Comparison of ENCODE assay signal across 26 cellular contexts in the genomic region with DNA sequence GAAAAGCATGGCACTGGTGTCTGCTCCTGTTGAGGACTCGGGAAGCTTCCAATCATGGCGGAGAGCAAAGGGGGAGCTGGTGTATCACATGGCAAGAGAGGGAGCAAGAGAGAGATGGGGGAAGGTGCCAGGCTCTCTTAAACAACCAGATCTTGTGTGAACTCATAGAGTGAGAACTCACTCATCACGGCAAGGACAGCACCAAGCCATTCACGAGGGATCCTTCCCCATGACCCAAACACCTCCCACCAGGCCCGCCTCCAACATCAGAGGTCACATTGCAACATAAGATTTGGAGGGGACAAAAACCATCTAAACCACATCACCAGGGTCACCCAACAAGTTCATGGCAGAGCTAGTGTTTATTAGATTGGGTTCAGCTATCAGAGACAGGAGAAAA.
DNase-seq lines count a peak whose midpoint lies in the region; ATAC-seq, FAIRE-seq and TF ChIP-seq lines count a peak whose summit lies in the region.
"Had no signal": no experiment of that assay in that cellular context is flagged by ENCODE, and none has a peak within 500 bp of the region (broad histone marks: within the 10 kb centered on the region; RNA-seq: fewer than 3 reads in every experiment).

No MANE protein-coding gene starts in this region.

- H3K27ac ChIP-seq in GM12878 (ENCODE audit: control insufficient read depth, insufficient read depth) (no peak overlapping the region), endodermal cell (ENCODE audit: low read depth, low read length) (no peak overlapping the region), ovary (no peak overlapping the region)
- H3K27ac ChIP-seq: A549, BLaER1 had no signal

- no peak for TF ChIP-seq CTCF in GM12878 (IDR thresholded peaks at IDR 0.05 in 2 of 3, conservative IDR thresholded peaks at IDR 0.05 in 1 of 3; ENCODE audit: control insufficient read depth in 2 of 3, extremely low read depth in 1 of 3, insufficient read depth in 1 of 3, low read depth in 3 of 3, low read length in 3 of 3)
- no peak for TF ChIP-seq CTCF in endodermal cell (conservative IDR thresholded peaks at IDR 0.05)
- TF ChIP-seq CTCF in ovary (IDR thresholded peaks at IDR 0.05): no peak

- H3K4me3 Mint-ChIP-seq in endodermal cell: no peak overlapping the region
- no peak overlapping the region for H3K4me3 Mint-ChIP-seq in natural killer cell treated with Interleukin-12 subunit alpha and Interleukin-12 subunit beta and Interleukin-15 and Interleukin-18, amount 100 ng/mL, for 72 hours
- H3K4me3 Mint-ChIP-seq: CD14-positive monocyte; CD4-positive, alpha-beta memory T cell; CD4-positive, CD25-positive, alpha-beta regulatory T cell; CD8-positive, alpha-beta memory T cell had no signal

- H3K27ac Mint-ChIP-seq in endodermal cell: no peak overlapping the region
- H3K27ac Mint-ChIP-seq in natural killer cell treated with Interleukin-12 subunit alpha and Interleukin-12 subunit beta and Interleukin-15 and Interleukin-18, amount 100 ng/mL, for 72 hours: no peak overlapping the region
- H3K27ac Mint-ChIP-seq: CD14-positive monocyte; CD4-positive, alpha-beta memory T cell; CD4-positive, CD25-positive, alpha-beta regulatory T cell; CD8-positive, alpha-beta memory T cell had no signal

- H3K4me1 ChIP-seq in GM12878 (ENCODE audit: control insufficient read depth, insufficient read depth, low read length): no peaks in the 10 kb centered on the region
- no peaks in the 10 kb centered on the region for H3K4me1 ChIP-seq in endodermal cell (ENCODE audit: control insufficient read depth, insufficient read depth, low read length)
- H3K4me1 ChIP-seq in ovary (ENCODE audit: insufficient read depth): no peaks in the 10 kb centered on the region
- H3K4me1 ChIP-seq: A549, BE2C had no signal

- RAD21 ChIA-PET in GM12878 (lab: Charles Lee; ENCODE audit: unreplicated experiment): no interaction called here

- H3K4me2 ChIP-seq in GM12878 (ENCODE audit: control insufficient read depth, insufficient read depth): no peak overlapping the region
- H3K4me2 ChIP-seq: A549 had no signal

- no peak for TF ChIP-seq RAD21 in GM12878 (IDR thresholded peaks at IDR 0.05; ENCODE audit: insufficient read depth, low read depth, low read length)

- peaks cover 5% of the 10 kb centered on the region for H3K4me1 Mint-ChIP-seq in endodermal cell
- H3K4me1 Mint-ChIP-seq in natural killer cell treated with Interleukin-12 subunit alpha and Interleukin-12 subunit beta and Interleukin-15 and Interleukin-18, amount 100 ng/mL, for 72 hours (ENCODE audit: low read depth in 2 of 2): no peaks in the 10 kb centered on the region
- H3K4me1 Mint-ChIP-seq: CD4-positive, CD25-positive, alpha-beta regulatory T cell; CD8-positive, alpha-beta memory T cell had no signal

- H3K79me2 ChIP-seq in GM12878 (ENCODE audit: control insufficient read depth, insufficient read depth, low read length): no peaks in the 10 kb centered on the region

- H3K36me3 ChIP-seq in GM12878 (ENCODE audit: control insufficient read depth in 2 of 2, insufficient read depth in 2 of 2, low read length in 1 of 2): no peaks in the 10 kb centered on the region
- H3K36me3 ChIP-seq in endodermal cell (ENCODE audit: control insufficient read depth, insufficient read depth, low read length): no peaks in the 10 kb centered on the region
- H3K36me3 ChIP-seq in ovary: no peaks in the 10 kb centered on the region
- H3K36me3 ChIP-seq: BE2C, BLaER1 had no signal

- no peak for TF ChIP-seq POLR2A in GM12878 (IDR thresholded peaks at IDR 0.05; ENCODE audit: low read depth, low read length)
- TF ChIP-seq POLR2A in ovary (IDR thresholded peaks at IDR 0.05): no peak

- H3K9me3 ChIP-seq in GM12878 (replicated peaks; ENCODE audit: control insufficient read depth, insufficient read depth, low read length): peaks cover 5% of the 10 kb centered on the region; the same call in 2 of the 3 replicates
- H3K9me3 ChIP-seq in endodermal cell (ENCODE audit: control insufficient read depth, low read length): peaks cover 12% of the 10 kb centered on the region
- H3K9me3 ChIP-seq in ovary: no peaks in the 10 kb centered on the region
- H3K9me3 ChIP-seq: BE2C had no signal

- H4K20me1 ChIP-seq in GM12878 (ENCODE audit: control insufficient read depth, insufficient read depth): no peaks in the 10 kb centered on the region
- H4K20me1 ChIP-seq: BLaER1 had no signal

- H2AFZ ChIP-seq in GM12878 (ENCODE audit: control insufficient read depth, low read depth, low read length): no peak overlapping the region

- no peak overlapping the region for H3K9ac ChIP-seq in GM12878 (ENCODE audit: control insufficient read depth, insufficient read depth, low read length)
- no peak overlapping the region for H3K9ac ChIP-seq in endodermal cell (ENCODE audit: extremely low read depth, low read length, poor library complexity, severe bottlenecking)
- H3K9ac ChIP-seq: BLaER1 had no signal

- peaks cover 9% of the 10 kb centered on the region for H3K36me3 Mint-ChIP-seq in endodermal cell (ENCODE audit: low read depth)
- H3K36me3 Mint-ChIP-seq in natural killer cell treated with Interleukin-12 subunit alpha and Interleukin-12 subunit beta and Interleukin-15 and Interleukin-18, amount 100 ng/mL, for 72 hours: peaks cover 19% of the 10 kb centered on the region
- H3K36me3 Mint-ChIP-seq: CD14-positive monocyte; CD4-positive, CD25-positive, alpha-beta regulatory T cell had no signal

- no peaks in the 10 kb centered on the region for H3K27me3 Mint-ChIP-seq in endodermal cell (ENCODE audit: insufficient read depth)
- H3K27me3 Mint-ChIP-seq in natural killer cell treated with Interleukin-12 subunit alpha and Interleukin-12 subunit beta and Interleukin-15 and Interleukin-18, amount 100 ng/mL, for 72 hours: peaks cover 0 to 16% of the 10 kb centered on the region in 2 donors
- H3K27me3 Mint-ChIP-seq: CD4-positive, alpha-beta memory T cell had no signal

- H3K27me3 ChIP-seq in GM12878 (replicated peaks in 1 of 2; ENCODE audit: control insufficient read depth in 2 of 2, insufficient read depth in 2 of 2, low read length in 1 of 2) (no peaks in the 10 kb centered on the region), endodermal cell (ENCODE audit: control insufficient read depth, insufficient read depth, low read length, poor library complexity, severe bottlenecking) (no peaks in the 10 kb centered on the region), ovary (no peaks in the 10 kb centered on the region)
- H3K27me3 ChIP-seq: BE2C had no signal

- no peak for DNase-seq in GM12878 (ENCODE audit: low read depth, low spot score)
- peak; percentile 23 for DNase-seq in endodermal cell
- DNase-seq in mesenteric fat pad (ENCODE audit: low spot score): peak; percentile 51
- no peak for DNase-seq in T-helper 1 cell
- DNase-seq in natural killer cell treated with Interleukin-12 subunit alpha and Interleukin-12 subunit beta and Interleukin-15 and Interleukin-18, amount 100 ng/mL, for 72 hours (ENCODE audit: low spot score): no peak
- DNase-seq in ovary: no peak
- DNase-seq: 8988T; ACHN; BE2C; C1 segment of cervical spinal cord; CD4-positive, alpha-beta memory T cell; CD4-positive, CD25-positive, alpha-beta regulatory T cell; CD8-positive, alpha-beta memory T cell; COR-L47; DMS 273 treated with DMSO at 0.1 percent for 48 hours; DMS153; DMS53; DMS79; DND-41; EL; GDM1 had no signal

- CTCF ChIA-PET in GM12878 (lab: Yijun Ruan, JAX): no interaction called here

- in situ Hi-C loops in GM12878 (cut with MboI): no loop called here

- WGBS in GM12878 (ENCODE audit: insufficient coverage, insufficient replicate concordance, low lambda C conversion rate, missing lambda C conversion rate): 43% methylated on average over 5 of the region's 5 CpGs
- 90 to 96% methylated on average over 2 to 4 of the region's 5 CpGs for WGBS in endodermal cell (ENCODE audit: insufficient coverage in 1 of 2, insufficient read length in 1 of 2), 2 experiments
- 90 to 93% (median 90%) methylated on average over 5 of the region's 5 CpGs for WGBS in ovary, 3 donors

- no TSS peak for BruUV-seq in GM12878 (replicated peaks; lab: Mats Ljungman, UMichigan)

- SMC1A ChIA-PET in GM12878 (lab: Charles Lee; ENCODE audit: uncharacterized antibody, unreplicated experiment): interaction anchor here (0.7 kb wide), 1 partner anchor 129 kb away, joined by 4 read pairs; no protein-coding TSS in a partner anchor

- peaks cover 43% of the 10 kb centered on the region for H3K9me3 Mint-ChIP-seq in endodermal cell
- peaks cover 14% of the 10 kb centered on the region for H3K9me3 Mint-ChIP-seq in natural killer cell treated with Interleukin-12 subunit alpha and Interleukin-12 subunit beta and Interleukin-15 and Interleukin-18, amount 100 ng/mL, for 72 hours

- TF ChIP-seq EP300 in GM12878 (IDR thresholded peaks at IDR 0.05; ENCODE audit: borderline replicate concordance in 1 of 2, control insufficient read depth in 1 of 2, low read depth in 2 of 2, low read length in 2 of 2) (no peak), ovary (IDR thresholded peaks at IDR 0.05) (no peak)

- H3K4me3 ChIP-seq in GM12878 (no peak overlapping the region), endodermal cell (ENCODE audit: low read length) (no peak overlapping the region), ovary (no peak overlapping the region)
- H3K4me3 ChIP-seq: A549, BLaER1 had no signal

- intact Hi-C loops in GM12878 (cut with micrococcal nuclease; ENCODE audit: unreplicated experiment) (loop anchor here (5.0 to 10.0 kb wide), 2 partner anchors 88 to 151 kb away; no protein-coding TSS in a partner anchor), ovary (cut with DNase I) (no loop called here)

- ATAC-seq in GM12878: no peak
- ATAC-seq in natural killer cell treated with Interleukin-12 subunit alpha and Interleukin-12 subunit beta and Interleukin-15 and Interleukin-18, amount 100 ng/mL, for 72 hours: no peak
- ATAC-seq: A549 had no signal

- POLR2A ChIA-PET in GM12878 (lab: Charles Lee): no interaction called here

- FAIRE-seq in GM12878 (lab: Jason Lieb, UNC): no peak
- FAIRE-seq: A549, GM12891, GM19239 had no signal

TF ChIP-seq in GM12878, 131 proteins besides CTCF, POLR2A, EP300 and RAD21:
- TF ChIP-seq ZNF274 (IDR thresholded peaks at IDR 0.05; ENCODE audit: insufficient read depth, insufficient read length) (peak; percentile 12), SMC3 (IDR thresholded peaks at IDR 0.05; ENCODE audit: borderline replicate concordance, low read length) (no peak)

Comparison
In these comparisons a context has a peak if more than half of its experiments do, and no peak if none do; other contexts are left out.
1. DNase-seq: peak in endodermal cell (single experiment) and mesenteric fat pad (single experiment); none in GM12878 (single experiment), T-helper 1 cell (0 of 5), natural killer cell treated with Interleukin-12 subunit alpha and Interleukin-12 subunit beta and Interleukin-15 and Interleukin-18, amount 100 ng/mL, for 72 hours (single experiment) and ovary (0 of 5).